In genomic region chr14:30560581-30560980, GRCh38 we compare ENCODE assay signal across 11 cellular contexts. TPM values are rescaled to one million over a fixed set of nuclear protein-coding genes. Genes with fewer than 3 reads are reported as not detected.
A peak's percentile ranks its signal among the peaks of the same experiment; 100 is the strongest.
DNase-seq lines count a peak whose midpoint lies in the region; ATAC-seq, FAIRE-seq and TF ChIP-seq lines count a peak whose summit lies in the region.
"Had no signal": no experiment of that assay in that cellular context is flagged by ENCODE, and none has a peak within 500 bp of the region (broad histone marks: within the 10 kb centered on the region; RNA-seq: fewer than 3 reads in every experiment).

No MANE protein-coding gene starts in this region.

- CTCF ChIA-PET in CD4-positive, alpha-beta memory T cell (lab: Charles Lee; ENCODE audit: partially characterized antibody), result no interaction called here
- CTCF ChIA-PET in K562 (lab: Yijun Ruan, JAX; ENCODE audit: low intra/inter-chr PET ratio), result no interaction called here

- no peak for TF ChIP-seq POLR2A in K562 (conservative IDR thresholded peaks at IDR 0.05)

- H3K9ac ChIP-seq in K562 (ENCODE audit: insufficient read depth in 1 of 2, low read depth in 2 of 2, low read length in 2 of 2), result peak overlapping the region in 1 of 2 experiments; percentile 88; a peak in 2 of 4 replicates

- H3K4me2 ChIP-seq in K562 (ENCODE audit: insufficient read depth, low read length), result peak overlapping the region; percentile 87

- H3K9me3 Mint-ChIP-seq in CD4-positive, alpha-beta memory T cell, result no peaks in the 10 kb centered on the region
- H3K9me3 Mint-ChIP-seq in IgD-negative memory B cell (no peaks in the 10 kb centered on the region), naive B cell (peaks cover 0 to 2% (median 0%) of the 10 kb centered on the region in 7 donors)

- POLR2A ChIA-PET in CD4-positive, alpha-beta memory T cell (lab: Charles Lee; ENCODE audit: partially characterized antibody), result interaction anchor here (1.0 kb wide), 1 partner anchor 23 kb away, joined by 4 read pairs; no protein-coding TSS in a partner anchor
- POLR2A ChIA-PET in K562 (lab: Yijun Ruan, JAX), result interaction anchor here (0.6 to 1.0 kb wide), 2 partner anchors 92 to 513 kb away, joined by 3 read pairs; no protein-coding TSS in a partner anchor

- TF ChIP-seq CTCF in K562 (IDR thresholded peaks at IDR 0.05 in 2 of 3, conservative IDR thresholded peaks at IDR 0.05 in 1 of 3; ENCODE audit: insufficient read depth in 2 of 3, low read depth in 1 of 3, low read length in 3 of 3), result no peak

- peaks cover 34 to 66% (median 44%) of the 10 kb centered on the region in 4 donors for H3K4me1 Mint-ChIP-seq in CD4-positive, alpha-beta memory T cell
- H3K4me1 Mint-ChIP-seq in IgD-negative memory B cell (peaks cover 22 to 36% (median 33%) of the 10 kb centered on the region in 3 donors), naive B cell (peaks cover 21 to 49% (median 33%) of the 10 kb centered on the region in 3 donors)

- peaks cover 16 to 26% of the 10 kb centered on the region in 2 donors for H3K36me3 Mint-ChIP-seq in CD4-positive, alpha-beta memory T cell
- H3K36me3 Mint-ChIP-seq in IgD-negative memory B cell, result peaks cover 3% of the 10 kb centered on the region
- peaks cover 0 to 5% of the 10 kb centered on the region in 2 donors for H3K36me3 Mint-ChIP-seq in naive B cell

- H3K27me3 ChIP-seq in CD4-positive, alpha-beta memory T cell (ENCODE audit: insufficient read depth, low read length), result no peaks in the 10 kb centered on the region
- no peaks in the 10 kb centered on the region for H3K27me3 ChIP-seq in K562 (ENCODE audit: control insufficient read depth in 2 of 2, insufficient read depth in 2 of 2, low read length in 2 of 2)
- H3K27me3 ChIP-seq: tibial artery had no signal

- H3K4me3 ChIP-seq in CD4-positive, alpha-beta memory T cell (ENCODE audit: low read length in 2 of 2), result no peak overlapping the region
- peak overlapping the region; percentile 83 for H3K4me3 ChIP-seq in K562

- H3K27ac ChIP-seq in CD4-positive, alpha-beta memory T cell (ENCODE audit: low read depth, low read length), result no peak overlapping the region
- no peak overlapping the region for H3K27ac ChIP-seq in K562 (ENCODE audit: extremely low read depth, low read depth, low read length)
- H3K27ac ChIP-seq: tibial artery had no signal

- H3K9me3 ChIP-seq in CD4-positive, alpha-beta memory T cell (ENCODE audit: control insufficient read depth in 1 of 2, low read length in 2 of 2), result no peaks in the 10 kb centered on the region
- no peaks in the 10 kb centered on the region; the same call in 1 of the 2 replicates for H3K9me3 ChIP-seq in K562 (replicated peaks; ENCODE audit: control insufficient read depth, insufficient read depth, low read depth, low read length)
- H3K9me3 ChIP-seq: tibial artery had no signal

- peak overlapping the region in 5 of 7 donors; percentile 21 to 53 (median 38) for H3K27ac Mint-ChIP-seq in CD4-positive, alpha-beta memory T cell
- H3K27ac Mint-ChIP-seq in IgD-negative memory B cell (peak overlapping the region in 2 of 3 donors; percentile 22 to 64), naive B cell (peak overlapping the region in 2 of 6 donors; percentile 27 to 63)

- no peak for DNase-seq in CD4-positive, alpha-beta memory T cell
- no peak for DNase-seq in K562 (ENCODE audit: extremely low read depth in 1 of 4, low spot score in 3 of 4)
- no peak for DNase-seq in naive B cell
- no peak for DNase-seq in foreskin melanocyte
- DNase-seq in NCI-H2171 (lab: John Stamatoyannopoulos, UW), result no peak
- DNase-seq in OCI-M1 (lab: John Stamatoyannopoulos, UW), result no peak
- DNase-seq: activated effector memory CD4-positive, alpha-beta T cell treated with Interleukin-2 at 50 U/mL for 16 hours; small intestine; tibial artery had no signal

- no TSS peak for BruUV-seq in K562 (replicated peaks; lab: Mats Ljungman, UMichigan)

- in situ Hi-C loops in K562 (cut with MboI), result no loop called here

- 0% methylated on average over 1 of the region's 1 CpG for whole genome bisulfite sequencing in K562 (ENCODE audit: insufficient coverage, low coverage, missing lambda C conversion rate)

- no peaks in the 10 kb centered on the region for H3K36me3 ChIP-seq in CD4-positive, alpha-beta memory T cell (ENCODE audit: insufficient read depth, low read length)
- 0 out of 3 replicates have a peak, but pooled peaks cover 3% of the 10 kb centered on the region for H3K36me3 ChIP-seq in K562 (ENCODE audit: control insufficient read depth, insufficient read depth, low read length)
- H3K36me3 ChIP-seq: tibial artery had no signal

- no peaks in the 10 kb centered on the region for H3K27me3 Mint-ChIP-seq in CD4-positive, alpha-beta memory T cell
- H3K27me3 Mint-ChIP-seq in IgD-negative memory B cell (no peaks in the 10 kb centered on the region), naive B cell (peaks cover 0 to 5% (median 0%) of the 10 kb centered on the region in 3 donors)

- H4K20me1 ChIP-seq in K562 (replicated peaks; ENCODE audit: control insufficient read depth, insufficient read depth, low read length), result peaks cover 4% of the 10 kb centered on the region; the same call in 1 of the 2 replicates

- peak; percentile 54 for FAIRE-seq in K562 (lab: Jason Lieb, UNC)
- FAIRE-seq: small intestine had no signal

- ATAC-seq in K562 (peak; percentile 4; the same call in 2 of the 3 replicates), naive B cell (ENCODE audit: low read depth in 2 of 2) (no peak), GM21737 (IDR thresholded peaks at IDR 0.05; ENCODE audit: unreplicated experiment) (no peak)

- H3K4me3 Mint-ChIP-seq in CD4-positive, alpha-beta memory T cell, result peak overlapping the region; percentile 61 to 83 (median 80)
- H3K4me3 Mint-ChIP-seq in IgD-negative memory B cell (peak overlapping the region; percentile 57 to 80 (median 68)), naive B cell (peak overlapping the region; percentile 60 to 99 (median 74))

- H3K79me2 ChIP-seq in K562 (ENCODE audit: control insufficient read depth, insufficient read depth, low read length), result peaks cover 64% of the 10 kb centered on the region

- H3K9me1 ChIP-seq in K562 (ENCODE audit: control insufficient read depth, insufficient read depth, low read length), result no peaks in the 10 kb centered on the region

- H2AFZ ChIP-seq in K562 (ENCODE audit: low read depth, low read length), result no peak overlapping the region

- TF ChIP-seq RAD21 in K562 (CRISPR knock-in tag; conservative IDR thresholded peaks at IDR 0.05 in 1 of 2, IDR thresholded peaks at IDR 0.05 in 1 of 2), result no peak

- intact Hi-C loops in CD4-positive, alpha-beta memory T cell (cut with micrococcal nuclease), result no loop called here
- intact Hi-C loops in K562 (cut with micrococcal nuclease), result loop anchor here (5.0 kb wide), 1 partner anchor 347 kb away; no protein-coding TSS in a partner anchor

- no peak for TF ChIP-seq EP300 in K562 (IDR thresholded peaks at IDR 0.05; ENCODE audit: low read length)

- peaks cover 34% of the 10 kb centered on the region for H3K4me1 ChIP-seq in CD4-positive, alpha-beta memory T cell (ENCODE audit: insufficient read depth, low read length)
- H3K4me1 ChIP-seq in K562 (replicated peaks in 1 of 2; ENCODE audit: control insufficient read depth in 2 of 2, insufficient read depth in 2 of 2, low read length in 2 of 2), result peaks cover 0 to 9% of the 10 kb centered on the region in 2 experiments; a peak in 2 of 5 replicates

TF ChIP-seq in K562, 482 proteins besides CTCF, POLR2A, EP300 and RAD21:
- TF ChIP-seq PYGO2 (tag; IDR thresholded peaks at IDR 0.05), result no peak
- 0 out of 4 replicates have a peak, but pooled peaks of 1 of the 2 experiments have one; percentile 21 for TF ChIP-seq KDM1A (IDR thresholded peaks at IDR 0.05)

RNA-seq across cellular contexts. Expression of gene G2E3, which starts 1.6 kb away (rescaled TPM):
- total RNA-seq in CD4-positive, alpha-beta memory T cell, result 10 to 100 TPM; 26.4 to 32.0 TPM
- 10 to 100 TPM in 1 of 2 donors, 1 to 10 TPM in 1; 9.7 to 18.5 TPM for polyA plus RNA-seq in CD4-positive, alpha-beta memory T cell
- 20.4 TPM for polyA plus RNA-seq in IgD-negative memory B cell
- 17.0 and 66.9 TPM in 2 replicates for total RNA-seq in K562 (2011; cell fraction: chromatin; rRNA removed; ENCODE audit: low replicate concordance)
- 10.3 and 14.1 TPM in 2 replicates for total RNA-seq in K562 (2011; cell fraction: nucleolus; rRNA removed)
- 27.8 and 43.4 TPM in 2 replicates for total RNA-seq in K562 (2011; cell fraction: nucleoplasm; rRNA removed)
- 9.8 and 10.7 TPM in 2 replicates for total RNA-seq in K562 (2014; rRNA removed)
- 35.4 and 41.0 TPM in 2 replicates for total RNA-seq in K562 (2014; rRNA removed; fragmentation: Illumina TruSeq; extraction: Trizol)
- total RNA-seq in K562 (2015; rRNA removed; fragmentation: Illumina TruSeq; extraction: Trizol), result 24.7 and 25.4 TPM in 2 replicates
- total RNA-seq in K562 (2021), result 24.2 and 25.8 TPM in 2 replicates
- polyA plus RNA-seq in K562 (2011; rRNA removed), result 25.3 and 31.3 TPM in 2 replicates
- polyA plus RNA-seq in K562 (2011; cell fraction: cytosol; rRNA removed), result 3.2 and 7.3 TPM in 2 replicates
- polyA plus RNA-seq in K562 (2011; cell fraction: nucleus; rRNA removed), result 9.6 and 12.7 TPM in 2 replicates
- 12.9 and 13.2 TPM in 2 replicates for polyA plus RNA-seq in K562 (2012)
- 18.1 and 20.4 TPM in 2 replicates for polyA plus RNA-seq in K562 (2014; fragmentation: Illumina TruSeq; extraction: Trizol)
- polyA plus RNA-seq in K562 (2014; fragmentation: Nextera tagmentation; extraction: Ambion mirVana), result 10 to 100 TPM; 20.2 to 53.5 TPM
- polyA plus RNA-seq in K562 (2014; rRNA removed), result 13.6 and 14.7 TPM in 2 replicates
- polyA minus RNA-seq in K562 (2011; rRNA and poly(A)+ RNA removed), result 49.3 and 50.0 TPM in 2 replicates
- polyA minus RNA-seq in K562 (2011; cell fraction: cytosol; rRNA and poly(A)+ RNA removed), result 17.1 and 23.4 TPM in 2 replicates
- polyA minus RNA-seq in K562 (2011; cell fraction: nucleus; rRNA and poly(A)+ RNA removed), result 16.8 and 33.2 TPM in 2 replicates
- polyA plus RNA-seq in naive B cell (ENCODE audit: low read depth in 6 of 6), result 10 to 100 TPM; 11.8 to 34.6 (median 25.4) TPM
